In genomic region chr4:2824329-2825183, GRCh38 we compare ENCODE assay signal across 27 cellular contexts. TPM values are rescaled to one million over a fixed set of nuclear protein-coding genes. Genes with fewer than 3 reads are reported as not detected.
DNase-seq lines count a peak whose midpoint lies in the region; ATAC-seq and TF ChIP-seq lines count a peak whose summit lies in the region.
"Had no signal": no experiment of that assay in that cellular context is flagged by ENCODE, and none has a peak within 500 bp of the region (broad histone marks: within the 10 kb centered on the region; RNA-seq: fewer than 3 reads in every experiment).

No MANE protein-coding gene starts in this region.

- TF ChIP-seq CTCF in GM06990 (IDR thresholded peaks at IDR 0.05; ENCODE audit: insufficient read depth, low read length, poor library complexity, severe bottlenecking) = no peak
- TF ChIP-seq CTCF in chondrocyte (IDR thresholded peaks at IDR 0.05) = no peak
- no peak for TF ChIP-seq CTCF in right lobe of liver (IDR thresholded peaks at IDR 0.05)
- no peak for TF ChIP-seq CTCF in GM13977 (IDR thresholded peaks at IDR 0.05; ENCODE audit: extremely low read depth, insufficient read depth, missing control alignments)

- DNase-seq in GM06990 (ENCODE audit: extremely low read depth, insufficient read length) (peak; percentile 6), chondrocyte (ENCODE audit: low spot score) (peak; percentile 89), right lobe of liver (peak; percentile 24 to 55 (median 51)), sciatic nerve (ENCODE audit: low spot score) (peak; percentile 54), NCI-H1417 (lab: John Stamatoyannopoulos, UW) (no peak), occipital lobe (lab: John Stamatoyannopoulos, UW) (no peak), GM13977 (ENCODE audit: low spot score) (no peak)
- DNase-seq: activated CD4-positive, alpha-beta memory T cell treated with anti-CD3 and anti-CD28 coated beads for 36 hours; activated CD8-positive, alpha-beta memory T cell treated with anti-CD3 and anti-CD28 coated beads, Interleukin-2, amount 50 U/mL, for 4 hours; Caco-2; caudate nucleus; DMS79 treated with DMSO at 0.1 percent for 48 hours; endodermal cell; foreskin fibroblast; GF-D8; GOT3; naive B cell; NCI-H1048; NCI-H187 treated with DMSO at 0.1 percent for 48 hours; NCI-H526; stimulated activated CD4-positive, alpha-beta T cell treated with anti-CD3 and anti-CD28 coated beads, Interleukin-12 subunit alpha, Interleukin-12 subunit beta, amount 100 ng/mL, for 4 hours; stimulated activated CD4-positive, alpha-beta T cell treated with anti-CD3 and anti-CD28 coated beads, Interleukin-4, amount 100 ng/mL, for 1 hour had no signal

- H3K9me3 Mint-ChIP-seq in chondrocyte (ENCODE audit: low read depth) = no peaks in the 10 kb centered on the region
- H3K9me3 Mint-ChIP-seq: activated CD4-positive, alpha-beta memory T cell treated with anti-CD3 and anti-CD28 coated beads for 36 hours; activated T-helper 17 cell treated with anti-CD3 and anti-CD28 coated beads, Interleukin-2, amount 50 U/mL, for 72 hours; endodermal cell; naive B cell had no signal

- intact Hi-C loops in right lobe of liver (cut with DNase I) = no loop called here
- intact Hi-C loops in sciatic nerve (cut with DNase I) = no loop called here

- H3K4me3 ChIP-seq in GM06990 (replicated peaks; ENCODE audit: low read depth, low read length) = no peak overlapping the region
- no peak overlapping the region for H3K4me3 ChIP-seq in right lobe of liver
- H3K4me3 ChIP-seq: BLaER1 treated with 17β-estradiol and CSF1 and Interleukin-3, amounts not matched to agents 10 nM and 100 nM had no signal

- peaks cover 29% of the 10 kb centered on the region for H3K36me3 Mint-ChIP-seq in chondrocyte (ENCODE audit: low read depth)
- H3K36me3 Mint-ChIP-seq: activated naive CD8-positive, alpha-beta T cell had no signal

- H3K27me3 ChIP-seq in GM06990 (replicated peaks; ENCODE audit: control insufficient read depth, insufficient read depth, low read length) = no peaks in the 10 kb centered on the region
- no peaks in the 10 kb centered on the region for H3K27me3 ChIP-seq in right lobe of liver
- H3K27me3 ChIP-seq: BLaER1 treated with 17β-estradiol and CSF1 and Interleukin-3, amounts not matched to agents 10 nM and 100 nM had no signal

- no peak overlapping the region for H3K4me3 Mint-ChIP-seq in chondrocyte (ENCODE audit: unreplicated experiment)
- H3K4me3 Mint-ChIP-seq: activated CD4-positive, alpha-beta memory T cell treated with anti-CD3 and anti-CD28 coated beads for 36 hours; activated naive CD8-positive, alpha-beta T cell; activated T-helper 17 cell treated with anti-CD3 and anti-CD28 coated beads, Interleukin-2, amount 50 U/mL, for 72 hours; endodermal cell; naive B cell had no signal

- peaks cover 14% of the 10 kb centered on the region for H3K4me1 Mint-ChIP-seq in chondrocyte (ENCODE audit: low read depth)

- H3K27ac ChIP-seq in right lobe of liver = peak overlapping the region in 1 of 3 donors; percentile 55
- H3K27ac ChIP-seq: BLaER1 treated with 17β-estradiol and CSF1 and Interleukin-3, amounts not matched to agents 10 nM and 100 nM had no signal

- WGBS in right lobe of liver (ENCODE audit: insufficient coverage, low coverage, low lambda C conversion rate, missing lambda C conversion rate) = 40% methylated on average over 2 of the region's 33 CpGs

- H3K27ac Mint-ChIP-seq in chondrocyte (ENCODE audit: unreplicated experiment) = no peak overlapping the region
- H3K27ac Mint-ChIP-seq: activated naive CD8-positive, alpha-beta T cell; activated T-helper 17 cell treated with anti-CD3 and anti-CD28 coated beads, Interleukin-2, amount 50 U/mL, for 72 hours; endodermal cell had no signal

- H3K4me1 ChIP-seq in right lobe of liver = peaks cover 0 to 13% (median 0%) of the 10 kb centered on the region in 4 donors
- H3K4me1 ChIP-seq: Caco-2 had no signal

- no peak for ATAC-seq in right lobe of liver
- no peak for ATAC-seq in sciatic nerve
- no peak for ATAC-seq in GM19324 (IDR thresholded peaks at IDR 0.05; ENCODE audit: low FRiP score, unreplicated experiment)
- ATAC-seq: activated CD4-positive, CD25-positive, alpha-beta regulatory T cell treated with anti-CD3 and anti-CD28 coated beads, Interleukin-2, amount 50 U/mL, for 24 hours; activated T-helper 17 cell treated with anti-CD3 and anti-CD28 coated beads, Interleukin-2, amount 50 U/mL, for 72 hours had no signal

- in situ Hi-C loops in GM13977 (cut with MboI; ENCODE audit: low pct_unique_long_range_greater_than_20kb, low sequenced_read_pairs, unreplicated experiment) = no loop called here

- TF ChIP-seq POLR2A in right lobe of liver (IDR thresholded peaks at IDR 0.05) = no peak

- H3K36me3 ChIP-seq in GM06990 (ENCODE audit: control insufficient read depth, insufficient read depth, low read length) (peaks cover 44% of the 10 kb centered on the region), right lobe of liver (peaks cover 0 to 56% (median 19%) of the 10 kb centered on the region in 4 donors)

- no peaks in the 10 kb centered on the region for H3K27me3 Mint-ChIP-seq in chondrocyte (ENCODE audit: low read depth)
- H3K27me3 Mint-ChIP-seq: activated CD4-positive, alpha-beta memory T cell treated with anti-CD3 and anti-CD28 coated beads for 36 hours; activated naive CD8-positive, alpha-beta T cell; activated T-helper 17 cell treated with anti-CD3 and anti-CD28 coated beads, Interleukin-2, amount 50 U/mL, for 72 hours; naive B cell had no signal

- H3K9me3 ChIP-seq in right lobe of liver = no peaks in the 10 kb centered on the region
- H3K9me3 ChIP-seq: BLaER1 treated with 17β-estradiol and CSF1 and Interleukin-3, amounts not matched to agents 10 nM and 100 nM; Caco-2 had no signal

RNA-seq across cellular contexts. Expression of gene ADD1, which starts 19.1 kb away (rescaled TPM):
- total RNA-seq in chondrocyte (240 to 269 TPM (median 256 TPM) in 3 replicates), right lobe of liver (100 to 1,000 TPM in 3 of 6 experiments, 10 to 100 TPM in 3; 94.4 to 120 (median 103) TPM), sciatic nerve (429 TPM), occipital lobe (166 TPM)

RNA-seq across cellular contexts. Expression of gene SH3BP2, which starts 31.7 kb away (rescaled TPM):
- total RNA-seq in chondrocyte = 50.1 to 63.1 TPM (median 59.8 TPM) in 3 replicates
- 10 to 100 TPM; 34.9 to 51.8 (median 40.7) TPM for total RNA-seq in right lobe of liver
- 82.7 TPM for total RNA-seq in sciatic nerve
- 24.8 TPM for total RNA-seq in occipital lobe

Comparison
In these comparisons a context has a peak if more than half of its experiments do, and no peak if none do; other contexts are left out.
1. DNase-seq: peak in GM06990 (single experiment), chondrocyte (single experiment), right lobe of liver (3 of 3) and sciatic nerve (single experiment); none in NCI-H1417 (0 of 3), occipital lobe (single experiment) and GM13977 (single experiment).